ENCODE assay signal across 8 cellular contexts in the genomic region with DNA sequence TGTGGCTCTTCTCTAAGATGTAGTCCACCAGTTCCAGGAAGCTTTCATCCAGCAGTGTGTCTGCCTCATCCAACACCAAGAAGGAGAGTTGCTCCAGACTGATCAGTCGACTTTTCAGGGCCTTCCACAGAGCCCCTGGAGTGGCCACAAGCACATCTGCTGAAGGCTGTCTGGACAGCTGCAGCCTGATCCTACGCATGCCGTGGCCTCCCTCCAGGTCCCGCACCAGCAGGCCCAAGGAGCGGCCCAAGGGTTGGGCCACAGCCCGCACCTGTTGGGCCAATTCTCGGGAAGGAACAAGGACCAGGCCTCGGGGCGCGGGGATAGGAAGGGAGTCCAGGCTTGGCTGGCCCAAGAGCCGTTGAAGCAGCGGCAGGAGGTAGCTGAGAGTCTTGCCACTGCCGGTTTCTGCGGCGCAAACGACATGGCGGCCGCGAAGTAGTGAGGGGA. TPM values are rescaled to one million over a fixed set of nuclear protein-coding genes. Genes with fewer than 3 reads are reported as not detected.
A peak's percentile ranks its signal among the peaks of the same experiment; 100 is the strongest.
DNase-seq lines count a peak whose midpoint lies in the region; ATAC-seq and TF ChIP-seq lines count a peak whose summit lies in the region.

No MANE protein-coding gene starts in this region.

- H3K4me3 ChIP-seq in LNCaP clone FGC (ENCODE audit: low read depth, low read length) = peak overlapping the region; percentile 89
- peak overlapping the region; percentile 95 to 97 for H3K4me3 ChIP-seq in duodenal mucosa (ENCODE audit: low read depth in 1 of 2, low read length in 2 of 2)

- H3K9me3 Mint-ChIP-seq in naive thymus-derived CD8-positive, alpha-beta T cell = peaks cover 0 to 2% (median 0%) of the 10 kb centered on the region in 9 donors

- TF ChIP-seq CTCF in LNCaP clone FGC (IDR thresholded peaks at IDR 0.05; ENCODE audit: control insufficient read depth, extremely low read depth, insufficient read depth) = no peak

- H3K4me1 ChIP-seq in duodenal mucosa (ENCODE audit: control insufficient read depth in 1 of 2, insufficient read depth in 2 of 2, low read length in 2 of 2) = peaks cover 14 to 27% of the 10 kb centered on the region in 2 donors

- H3K4me1 Mint-ChIP-seq in naive thymus-derived CD8-positive, alpha-beta T cell = peaks cover 11 to 42% (median 23%) of the 10 kb centered on the region in 4 donors

- H3K27ac Mint-ChIP-seq in naive thymus-derived CD8-positive, alpha-beta T cell = peak overlapping the region; percentile 70 to 99 (median 96)

- POLR2A ChIA-PET in naive thymus-derived CD8-positive, alpha-beta T cell (lab: Charles Lee) = interaction anchor here (0.5 to 15.1 kb wide), 16 partner anchors 9 to 531 kb away, joined by 3 to 447 read pairs (median 6); a partner anchor contains a TSS

- DNase-seq in LNCaP clone FGC (ENCODE audit: low read depth) (no peak), NOMO-1 treated with DMSO at 0.1 percent for 48 hours (lab: John Stamatoyannopoulos, UW; ENCODE audit: unreplicated experiment) (no peak), medulla oblongata (ENCODE audit: extremely low spot score) (no peak), GOT3 (lab: John Stamatoyannopoulos, UW) (no peak)
- DNase-seq in naive thymus-derived CD8-positive, alpha-beta T cell = no peak

- H3K27ac ChIP-seq in duodenal mucosa (ENCODE audit: low read depth, low read length) = no peak overlapping the region

- no peaks in the 10 kb centered on the region for H3K27me3 ChIP-seq in duodenal mucosa (ENCODE audit: control insufficient read depth in 1 of 2, insufficient read depth in 2 of 2, low read length in 2 of 2)

- peaks cover 0 to 2% (median 0%) of the 10 kb centered on the region in 5 donors for H3K27me3 Mint-ChIP-seq in naive thymus-derived CD8-positive, alpha-beta T cell

- ATAC-seq in GM21423 (IDR thresholded peaks at IDR 0.05; ENCODE audit: unreplicated experiment) = peak; percentile 7
- no peak for ATAC-seq in naive thymus-derived CD8-positive, alpha-beta T cell
- ATAC-seq in HG02970 (IDR thresholded peaks at IDR 0.05; ENCODE audit: low FRiP score, unreplicated experiment) = no peak

- H3K9me3 ChIP-seq in duodenal mucosa (ENCODE audit: control insufficient read depth in 1 of 2, low read length in 2 of 2) = no peaks in the 10 kb centered on the region

- H3K36me3 Mint-ChIP-seq in naive thymus-derived CD8-positive, alpha-beta T cell = peaks cover 0 to 21% (median 8%) of the 10 kb centered on the region in 3 donors

- peaks cover 0 to 8% of the 10 kb centered on the region in 2 donors for H3K36me3 ChIP-seq in duodenal mucosa (ENCODE audit: control insufficient read depth in 1 of 2, insufficient read depth in 2 of 2, low read length in 2 of 2)

- peak overlapping the region; percentile 87 to 95 for H3K9ac ChIP-seq in duodenal mucosa (ENCODE audit: low read depth in 1 of 2, low read length in 2 of 2)

- peak overlapping the region; percentile 89 to 100 (median 98) for H3K4me3 Mint-ChIP-seq in naive thymus-derived CD8-positive, alpha-beta T cell

RNA-seq across cellular contexts. Expression of a gene that starts 0.7 kb away (rescaled TPM):
- total RNA-seq in naive thymus-derived CD8-positive, alpha-beta T cell = 10 to 100 TPM; 25.0 to 26.2 TPM
- polyA plus RNA-seq in naive thymus-derived CD8-positive, alpha-beta T cell = 10 to 100 TPM; 49.7 to 60.6 (median 53.9) TPM

RNA-seq across cellular contexts. Expression of a gene that starts 0.8 kb away (rescaled TPM):
- 10 to 100 TPM; 18.2 to 21.1 TPM for total RNA-seq in naive thymus-derived CD8-positive, alpha-beta T cell
- 10 to 100 TPM in 2 of 3 donors, 1 to 10 TPM in 1; 6.4 to 13.1 (median 10.5) TPM for polyA plus RNA-seq in naive thymus-derived CD8-positive, alpha-beta T cell

RNA-seq across cellular contexts. Expression of a gene that starts 6.6 kb away (rescaled TPM):
- total RNA-seq in naive thymus-derived CD8-positive, alpha-beta T cell = not detected
- not detected for polyA plus RNA-seq in naive thymus-derived CD8-positive, alpha-beta T cell

RNA-seq across cellular contexts. Expression of a gene that starts 23.0 kb away (rescaled TPM):
- 100 to 1,000 TPM; 151 to 157 TPM for total RNA-seq in naive thymus-derived CD8-positive, alpha-beta T cell
- 10 to 100 TPM; 29.0 to 47.9 (median 40.4) TPM for polyA plus RNA-seq in naive thymus-derived CD8-positive, alpha-beta T cell

RNA-seq across cellular contexts. Expression of a gene that starts 42.0 kb away (rescaled TPM):
- total RNA-seq in naive thymus-derived CD8-positive, alpha-beta T cell = 1 to 10 TPM; 2.9 to 3.1 TPM
- 1 to 10 TPM in 2 of 3 donors, under 1 TPM in 1; 0.50 to 1.5 (median 1.1) TPM for polyA plus RNA-seq in naive thymus-derived CD8-positive, alpha-beta T cell
